7 cellular contexts compared by ENCODE assay signal in genomic region chr20:5000263-5001173, GRCh38. TPM values are rescaled to one million over a fixed set of nuclear protein-coding genes. Genes with fewer than 3 reads are reported as not detected.
A peak's percentile ranks its signal among the peaks of the same experiment; 100 is the strongest.
DNase-seq lines count a peak whose midpoint lies in the region; ATAC-seq, FAIRE-seq and TF ChIP-seq lines count a peak whose summit lies in the region.

No MANE protein-coding gene starts in this region.

- peaks cover 42 to 49% of the 10 kb centered on the region in 2 donors for H3K4me1 Mint-ChIP-seq in immature natural killer cell

- DNase-seq in GM12892 (ENCODE audit: insufficient read length) = peak; percentile 42
- peak; percentile 33 for DNase-seq in SW480 (ENCODE audit: low spot score)
- peak in 54 of 61 donors; percentile 12 to 83 (median 41) for DNase-seq in caudate nucleus (lab: John Stamatoyannopoulos, UW)
- peak in 2 of 3 donors; percentile 17 to 20 for DNase-seq in immature natural killer cell

- ATAC-seq in HG03139 (IDR thresholded peaks at IDR 0.05; ENCODE audit: unreplicated experiment) (peak; percentile 30), GM19328 (IDR thresholded peaks at IDR 0.05; ENCODE audit: unreplicated experiment) (no peak)

- no peaks in the 10 kb centered on the region for H3K36me3 Mint-ChIP-seq in immature natural killer cell

- H3K4me3 Mint-ChIP-seq in immature natural killer cell = peak overlapping the region; percentile 87 to 96 (median 94)

- H3K27ac ChIP-seq in caudate nucleus (ENCODE audit: low read depth, low read length) (no peak overlapping the region), skin epidermis (peak overlapping the region in 20 of 21 experiments; percentile 23 to 91 (median 68))

- peaks cover 4 to 9% (median 6%) of the 10 kb centered on the region in 3 donors for H3K27me3 Mint-ChIP-seq in immature natural killer cell (ENCODE audit: low read depth in 3 of 3)

- H3K27ac Mint-ChIP-seq in immature natural killer cell = peak overlapping the region; percentile 37 to 94 (median 77)

- peak; percentile 65 for FAIRE-seq in GM12892 (lab: Jason Lieb, UNC)

- no peaks in the 10 kb centered on the region for H3K9me3 Mint-ChIP-seq in immature natural killer cell

- TF ChIP-seq POLR2A in GM12892 (IDR thresholded peaks at IDR 0.05; ENCODE audit: low read depth, low read length) = no peak

- peak overlapping the region; percentile 59 to 92 (median 82) for H3K4me3 ChIP-seq in skin epidermis

RNA-seq across cellular contexts. Expression of gene SLC23A2, which starts 0.8 kb away (rescaled TPM):
- 15.8 TPM for polyA plus RNA-seq in GM12892 (2012; ENCODE audit: missing spikeins)
- 1 to 10 TPM; 5.0 to 9.3 (median 5.1) TPM for polyA plus RNA-seq in immature natural killer cell
